Comparison of ENCODE assay signal across 8 cellular contexts in genomic region chr9:137305060-137305787, GRCh38. TPM values are rescaled to one million over a fixed set of nuclear protein-coding genes. Genes with fewer than 3 reads are reported as not detected.
DNase-seq lines count a peak whose midpoint lies in the region; ATAC-seq and TF ChIP-seq lines count a peak whose summit lies in the region.

No MANE protein-coding gene starts in this region.

- in situ Hi-C loops in gastrocnemius medialis (cut with MboI; ENCODE audit: low sequenced_read_pairs in 4 of 4), result no loop called here

- ATAC-seq in gastrocnemius medialis, result peak; percentile 25 to 30

- H3K36me3 ChIP-seq in cardiac muscle cell (no peaks in the 10 kb centered on the region), gastrocnemius medialis (no peaks in the 10 kb centered on the region)

- intact Hi-C loops in gastrocnemius medialis (cut with DNase I; ENCODE audit: low total_unique reads), result no loop called here

- peak; percentile 73 for DNase-seq in Daoy (ENCODE audit: low read depth)
- DNase-seq in NCI-H345 (lab: John Stamatoyannopoulos, UW), result peak; percentile 64
- peak; percentile 44 for DNase-seq in activated T-helper 9 cell treated with anti-CD3 and anti-CD28 coated beads, Interleukin-2, amount 50 U/mL, for 16 hours (ENCODE audit: low read depth)
- DNase-seq in cardiac muscle cell (ENCODE audit: low read depth in 1 of 2, low spot score in 1 of 2), result peak; percentile 50 to 59
- no peak for DNase-seq in gastrocnemius medialis
- no peak for DNase-seq in NCI-H2081 (lab: John Stamatoyannopoulos, UW)
- no peak for DNase-seq in COLO829 (ENCODE audit: low spot score)
- no peak for DNase-seq in NCI-H1694 (lab: John Stamatoyannopoulos, UW)

- H3K9me3 ChIP-seq in cardiac muscle cell (ENCODE audit: low read depth) (no peaks in the 10 kb centered on the region), gastrocnemius medialis (no peaks in the 10 kb centered on the region)

- peaks cover 10% of the 10 kb centered on the region for H3K27me3 ChIP-seq in cardiac muscle cell
- H3K27me3 ChIP-seq in gastrocnemius medialis, result peaks cover 30 to 41% (median 35%) of the 10 kb centered on the region in 3 donors

- H3K4me3 ChIP-seq in cardiac muscle cell (no peak overlapping the region), gastrocnemius medialis (peak overlapping the region; percentile 30 to 51 (median 44))

- TF ChIP-seq POLR2A in gastrocnemius medialis (IDR thresholded peaks at IDR 0.05), result peak; percentile 11 to 20

- TF ChIP-seq CTCF in cardiac muscle cell (IDR thresholded peaks at IDR 0.05; ENCODE audit: low read depth, low read length), result peak; percentile 13
- no peak for TF ChIP-seq CTCF in gastrocnemius medialis (IDR thresholded peaks at IDR 0.05 in 4 of 5, conservative IDR thresholded peaks at IDR 0.05 in 1 of 5)

- H3K27ac ChIP-seq in cardiac muscle cell, result no peak overlapping the region
- peak overlapping the region; percentile 53 to 80 (median 76) for H3K27ac ChIP-seq in gastrocnemius medialis

- H3K4me1 ChIP-seq in cardiac muscle cell (ENCODE audit: low read depth) (peaks cover 8% of the 10 kb centered on the region), gastrocnemius medialis (peaks cover 22 to 33% of the 10 kb centered on the region in 2 donors)

RNA-seq across cellular contexts. Expression of gene NRARP, which starts 3.2 kb away (rescaled TPM):
- total RNA-seq in Daoy (2014; rRNA removed; shearing (Covaris generic)), result 3.5 and 10.0 TPM in 2 replicates
- total RNA-seq in cardiac muscle cell (8.8 and 16.5 TPM in 2 replicates), gastrocnemius medialis (1 to 10 TPM; 1.9 to 5.4 (median 3.4) TPM)
- polyA plus RNA-seq in cardiac muscle cell, result 8.7 and 12.6 TPM in 2 replicates

RNA-seq across cellular contexts. Expression of gene TOR4A, which starts 27.7 kb away (rescaled TPM):
- 13.4 and 18.7 TPM in 2 replicates for total RNA-seq in Daoy (2014; rRNA removed; shearing (Covaris generic))
- 36.7 and 51.4 TPM in 2 replicates for total RNA-seq in cardiac muscle cell
- 18.5 and 24.3 TPM in 2 replicates for polyA plus RNA-seq in cardiac muscle cell
- total RNA-seq in gastrocnemius medialis, result 1 to 10 TPM; 1.2 to 2.8 (median 1.7) TPM

RNA-seq across cellular contexts. Expression of gene NELFB, which starts 50.1 kb away (rescaled TPM):
- 62.2 and 74.7 TPM in 2 replicates for total RNA-seq in Daoy (2014; rRNA removed; shearing (Covaris generic))
- total RNA-seq in cardiac muscle cell (68.6 and 78.2 TPM in 2 replicates), gastrocnemius medialis (10 to 100 TPM; 21.6 to 61.5 (median 39.4) TPM)
- polyA plus RNA-seq in cardiac muscle cell, result 73.3 and 87.6 TPM in 2 replicates

RNA-seq across cellular contexts. Expression of gene STPG3, which starts 54.1 kb away (rescaled TPM):
- total RNA-seq in Daoy (2014; rRNA removed; shearing (Covaris generic)), result not detected in 2 replicates
- 0.95 TPM in 1 of 2 replicates, not detected in the other for total RNA-seq in cardiac muscle cell
- polyA plus RNA-seq in cardiac muscle cell, result 3.2 and 3.3 TPM in 2 replicates
- total RNA-seq in gastrocnemius medialis, result not detected

Comparison
In these comparisons a context has a peak if more than half of its experiments do, and no peak if none do; other contexts are left out.
1. DNase-seq: peak in Daoy (single experiment), NCI-H345 (single experiment), activated T-helper 9 cell treated with anti-CD3 and anti-CD28 coated beads, Interleukin-2, amount 50 U/mL, for 16 hours (single experiment) and cardiac muscle cell (2 of 2); none in gastrocnemius medialis (0 of 2), NCI-H2081 (0 of 2), COLO829 (single experiment) and NCI-H1694 (single experiment).